In the genomic region with DNA sequence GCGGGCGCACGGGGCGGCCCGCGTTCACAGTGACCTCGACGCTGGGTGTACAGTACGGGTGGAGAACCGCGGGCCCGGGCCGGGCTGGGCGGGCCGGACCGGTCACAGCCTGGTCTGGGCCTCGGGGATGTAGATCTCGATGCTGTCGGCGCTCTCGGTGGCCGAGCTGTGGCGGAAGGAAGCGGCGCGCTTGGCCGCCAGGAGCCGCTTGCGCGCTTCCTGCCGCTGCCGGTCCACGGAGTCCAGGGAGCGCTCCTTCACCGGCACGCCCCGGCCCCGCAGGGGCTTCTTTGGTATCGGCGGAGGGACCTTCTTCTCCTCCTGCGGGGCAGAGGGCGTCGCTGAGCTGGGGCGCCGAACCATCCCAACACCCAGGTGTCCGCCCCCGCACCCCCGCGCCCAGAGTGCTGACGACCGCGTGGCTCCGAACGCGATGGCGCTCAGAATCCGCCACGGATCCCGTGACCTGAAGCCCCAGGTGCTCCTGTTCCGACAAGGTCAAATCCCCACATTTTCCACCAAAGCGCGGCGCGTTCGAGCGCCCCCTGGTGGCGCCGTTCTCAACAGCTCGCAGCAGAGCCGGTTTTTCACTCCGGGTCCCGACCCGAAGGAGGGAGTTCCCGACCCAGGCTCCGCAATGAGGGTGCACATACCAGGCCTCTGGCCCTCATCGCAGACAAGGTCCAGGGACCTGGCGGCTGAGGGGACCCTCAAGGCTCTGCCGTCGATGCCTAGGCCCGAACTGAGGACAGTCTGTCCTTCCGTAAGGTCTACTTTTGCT, we compare ENCODE assay signal across 1 cellular context.
A peak's percentile ranks its signal among the peaks of the same experiment; 100 is the strongest.
TF ChIP-seq lines count a peak whose summit lies in the region.

No MANE protein-coding gene starts in this region.

TF ChIP-seq in K562, 482 proteins besides CTCF, POLR2A, EP300 and RAD21 (continued from another document):
- TF ChIP-seq HMGN3 (IDR thresholded peaks at IDR 0.05; ENCODE audit: borderline replicate concordance, extremely low read depth, insufficient read length, low read depth, low read length) (no peak), PPARD (CRISPR knock-in tag; IDR thresholded peaks at IDR 0.05) (no peak), SLC30A9 (CRISPR knock-in tag; IDR thresholded peaks at IDR 0.05) (no peak), SMARCC2 (IDR thresholded peaks at IDR 0.05; ENCODE audit: low read depth) (no peak), NFIC (IDR thresholded peaks at IDR 0.05) (no peak), FIP1L1 (IDR thresholded peaks at IDR 0.05; ENCODE audit: low read depth, low read length, poor library complexity, severe bottlenecking) (peak; percentile 83), U2AF2 (optimal IDR thresholded peaks at IDR 0.05; ENCODE audit: low read depth, low read length) (no peak), NEUROD1 (IDR thresholded peaks at IDR 0.05; ENCODE audit: borderline replicate concordance, low read depth, low read length, partially characterized antibody) (no peak), MXI1 (IDR thresholded peaks at IDR 0.05; ENCODE audit: low read depth, low read length) (no peak), MTA3 (IDR thresholded peaks at IDR 0.05; ENCODE audit: borderline replicate concordance) (peak; percentile 72; the same call in 1 of the 2 replicates), SUPT5H (IDR thresholded peaks at IDR 0.05) (no peak), CREB1 (IDR thresholded peaks at IDR 0.05) (no peak), CREB1 (CRISPR knock-in tag; IDR thresholded peaks at IDR 0.05) (no peak), ETV1 (tag; conservative IDR thresholded peaks at IDR 0.05; ENCODE audit: low read depth) (0 out of 2 replicates have a peak, but pooled peaks have one; percentile 8), ZNF282 (CRISPR knock-in tag; IDR thresholded peaks at IDR 0.05) (no peak), IRF2 (CRISPR knock-in tag; IDR thresholded peaks at IDR 0.05) (no peak), RBFOX2 (IDR thresholded peaks at IDR 0.05; ENCODE audit: low read depth, low read length) (peak; percentile 80), GATAD2B (IDR thresholded peaks at IDR 0.05; ENCODE audit: borderline replicate concordance) (no peak)
- TF ChIP-seq, protein P1, sequence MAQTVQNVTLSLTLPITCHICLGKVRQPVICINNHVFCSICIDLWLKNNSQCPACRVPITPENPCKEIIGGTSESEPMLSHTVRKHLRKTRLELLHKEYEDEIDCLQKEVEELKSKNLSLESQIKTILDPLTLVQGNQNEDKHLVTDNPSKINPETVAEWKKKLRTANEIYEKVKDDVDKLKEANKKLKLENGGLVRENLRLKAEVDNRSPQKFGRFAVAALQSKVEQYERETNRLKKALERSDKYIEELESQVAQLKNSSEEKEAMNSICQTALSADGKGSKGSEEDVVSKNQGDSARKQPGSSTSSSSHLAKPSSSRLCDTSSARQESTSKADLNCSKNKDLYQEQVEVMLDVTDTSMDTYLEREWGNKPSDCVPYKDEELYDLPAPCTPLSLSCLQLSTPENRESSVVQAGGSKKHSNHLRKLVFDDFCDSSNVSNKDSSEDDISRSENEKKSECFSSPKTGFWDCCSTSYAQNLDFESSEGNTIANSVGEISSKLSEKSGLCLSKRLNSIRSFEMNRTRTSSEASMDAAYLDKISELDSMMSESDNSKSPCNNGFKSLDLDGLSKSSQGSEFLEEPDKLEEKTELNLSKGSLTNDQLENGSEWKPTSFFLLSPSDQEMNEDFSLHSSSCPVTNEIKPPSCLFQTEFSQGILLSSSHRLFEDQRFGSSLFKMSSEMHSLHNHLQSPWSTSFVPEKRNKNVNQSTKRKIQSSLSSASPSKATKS (CRISPR knock-in tag; IDR thresholded peaks at IDR 0.05) = no peak
- TF ChIP-seq, protein P2, sequence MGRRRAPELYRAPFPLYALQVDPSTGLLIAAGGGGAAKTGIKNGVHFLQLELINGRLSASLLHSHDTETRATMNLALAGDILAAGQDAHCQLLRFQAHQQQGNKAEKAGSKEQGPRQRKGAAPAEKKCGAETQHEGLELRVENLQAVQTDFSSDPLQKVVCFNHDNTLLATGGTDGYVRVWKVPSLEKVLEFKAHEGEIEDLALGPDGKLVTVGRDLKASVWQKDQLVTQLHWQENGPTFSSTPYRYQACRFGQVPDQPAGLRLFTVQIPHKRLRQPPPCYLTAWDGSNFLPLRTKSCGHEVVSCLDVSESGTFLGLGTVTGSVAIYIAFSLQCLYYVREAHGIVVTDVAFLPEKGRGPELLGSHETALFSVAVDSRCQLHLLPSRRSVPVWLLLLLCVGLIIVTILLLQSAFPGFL (CRISPR knock-in tag; IDR thresholded peaks at IDR 0.05) = peak; percentile 87; the same call in 1 of the 2 replicates
- TF ChIP-seq, protein P3, sequence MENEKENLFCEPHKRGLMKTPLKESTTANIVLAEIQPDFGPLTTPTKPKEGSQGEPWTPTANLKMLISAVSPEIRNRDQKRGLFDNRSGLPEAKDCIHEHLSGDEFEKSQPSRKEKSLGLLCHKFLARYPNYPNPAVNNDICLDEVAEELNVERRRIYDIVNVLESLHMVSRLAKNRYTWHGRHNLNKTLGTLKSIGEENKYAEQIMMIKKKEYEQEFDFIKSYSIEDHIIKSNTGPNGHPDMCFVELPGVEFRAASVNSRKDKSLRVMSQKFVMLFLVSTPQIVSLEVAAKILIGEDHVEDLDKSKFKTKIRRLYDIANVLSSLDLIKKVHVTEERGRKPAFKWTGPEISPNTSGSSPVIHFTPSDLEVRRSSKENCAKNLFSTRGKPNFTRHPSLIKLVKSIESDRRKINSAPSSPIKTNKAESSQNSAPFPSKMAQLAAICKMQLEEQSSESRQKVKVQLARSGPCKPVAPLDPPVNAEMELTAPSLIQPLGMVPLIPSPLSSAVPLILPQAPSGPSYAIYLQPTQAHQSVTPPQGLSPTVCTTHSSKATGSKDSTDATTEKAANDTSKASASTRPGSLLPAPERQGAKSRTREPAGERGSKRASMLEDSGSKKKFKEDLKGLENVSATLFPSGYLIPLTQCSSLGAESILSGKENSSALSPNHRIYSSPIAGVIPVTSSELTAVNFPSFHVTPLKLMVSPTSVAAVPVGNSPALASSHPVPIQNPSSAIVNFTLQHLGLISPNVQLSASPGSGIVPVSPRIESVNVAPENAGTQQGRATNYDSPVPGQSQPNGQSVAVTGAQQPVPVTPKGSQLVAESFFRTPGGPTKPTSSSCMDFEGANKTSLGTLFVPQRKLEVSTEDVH (IDR thresholded peaks at IDR 0.05; ENCODE audit: low read depth, partially characterized antibody) = no peak
- TF ChIP-seq, protein P4, sequence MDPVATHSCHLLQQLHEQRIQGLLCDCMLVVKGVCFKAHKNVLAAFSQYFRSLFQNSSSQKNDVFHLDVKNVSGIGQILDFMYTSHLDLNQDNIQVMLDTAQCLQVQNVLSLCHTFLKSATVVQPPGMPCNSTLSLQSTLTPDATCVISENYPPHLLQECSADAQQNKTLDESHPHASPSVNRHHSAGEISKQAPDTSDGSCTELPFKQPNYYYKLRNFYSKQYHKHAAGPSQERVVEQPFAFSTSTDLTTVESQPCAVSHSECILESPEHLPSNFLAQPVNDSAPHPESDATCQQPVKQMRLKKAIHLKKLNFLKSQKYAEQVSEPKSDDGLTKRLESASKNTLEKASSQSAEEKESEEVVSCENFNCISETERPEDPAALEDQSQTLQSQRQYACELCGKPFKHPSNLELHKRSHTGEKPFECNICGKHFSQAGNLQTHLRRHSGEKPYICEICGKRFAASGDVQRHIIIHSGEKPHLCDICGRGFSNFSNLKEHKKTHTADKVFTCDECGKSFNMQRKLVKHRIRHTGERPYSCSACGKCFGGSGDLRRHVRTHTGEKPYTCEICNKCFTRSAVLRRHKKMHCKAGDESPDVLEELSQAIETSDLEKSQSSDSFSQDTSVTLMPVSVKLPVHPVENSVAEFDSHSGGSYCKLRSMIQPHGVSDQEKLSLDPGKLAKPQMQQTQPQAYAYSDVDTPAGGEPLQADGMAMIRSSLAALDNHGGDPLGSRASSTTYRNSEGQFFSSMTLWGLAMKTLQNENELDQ (CRISPR knock-in tag; IDR thresholded peaks at IDR 0.05; ENCODE audit: borderline replicate concordance) = no peak
- TF ChIP-seq, protein P5, sequence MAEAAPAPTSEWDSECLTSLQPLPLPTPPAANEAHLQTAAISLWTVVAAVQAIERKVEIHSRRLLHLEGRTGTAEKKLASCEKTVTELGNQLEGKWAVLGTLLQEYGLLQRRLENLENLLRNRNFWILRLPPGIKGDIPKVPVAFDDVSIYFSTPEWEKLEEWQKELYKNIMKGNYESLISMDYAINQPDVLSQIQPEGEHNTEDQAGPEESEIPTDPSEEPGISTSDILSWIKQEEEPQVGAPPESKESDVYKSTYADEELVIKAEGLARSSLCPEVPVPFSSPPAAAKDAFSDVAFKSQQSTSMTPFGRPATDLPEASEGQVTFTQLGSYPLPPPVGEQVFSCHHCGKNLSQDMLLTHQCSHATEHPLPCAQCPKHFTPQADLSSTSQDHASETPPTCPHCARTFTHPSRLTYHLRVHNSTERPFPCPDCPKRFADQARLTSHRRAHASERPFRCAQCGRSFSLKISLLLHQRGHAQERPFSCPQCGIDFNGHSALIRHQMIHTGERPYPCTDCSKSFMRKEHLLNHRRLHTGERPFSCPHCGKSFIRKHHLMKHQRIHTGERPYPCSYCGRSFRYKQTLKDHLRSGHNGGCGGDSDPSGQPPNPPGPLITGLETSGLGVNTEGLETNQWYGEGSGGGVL (CRISPR knock-in tag; IDR thresholded peaks at IDR 0.05) = no peak
- TF ChIP-seq, protein P6, sequence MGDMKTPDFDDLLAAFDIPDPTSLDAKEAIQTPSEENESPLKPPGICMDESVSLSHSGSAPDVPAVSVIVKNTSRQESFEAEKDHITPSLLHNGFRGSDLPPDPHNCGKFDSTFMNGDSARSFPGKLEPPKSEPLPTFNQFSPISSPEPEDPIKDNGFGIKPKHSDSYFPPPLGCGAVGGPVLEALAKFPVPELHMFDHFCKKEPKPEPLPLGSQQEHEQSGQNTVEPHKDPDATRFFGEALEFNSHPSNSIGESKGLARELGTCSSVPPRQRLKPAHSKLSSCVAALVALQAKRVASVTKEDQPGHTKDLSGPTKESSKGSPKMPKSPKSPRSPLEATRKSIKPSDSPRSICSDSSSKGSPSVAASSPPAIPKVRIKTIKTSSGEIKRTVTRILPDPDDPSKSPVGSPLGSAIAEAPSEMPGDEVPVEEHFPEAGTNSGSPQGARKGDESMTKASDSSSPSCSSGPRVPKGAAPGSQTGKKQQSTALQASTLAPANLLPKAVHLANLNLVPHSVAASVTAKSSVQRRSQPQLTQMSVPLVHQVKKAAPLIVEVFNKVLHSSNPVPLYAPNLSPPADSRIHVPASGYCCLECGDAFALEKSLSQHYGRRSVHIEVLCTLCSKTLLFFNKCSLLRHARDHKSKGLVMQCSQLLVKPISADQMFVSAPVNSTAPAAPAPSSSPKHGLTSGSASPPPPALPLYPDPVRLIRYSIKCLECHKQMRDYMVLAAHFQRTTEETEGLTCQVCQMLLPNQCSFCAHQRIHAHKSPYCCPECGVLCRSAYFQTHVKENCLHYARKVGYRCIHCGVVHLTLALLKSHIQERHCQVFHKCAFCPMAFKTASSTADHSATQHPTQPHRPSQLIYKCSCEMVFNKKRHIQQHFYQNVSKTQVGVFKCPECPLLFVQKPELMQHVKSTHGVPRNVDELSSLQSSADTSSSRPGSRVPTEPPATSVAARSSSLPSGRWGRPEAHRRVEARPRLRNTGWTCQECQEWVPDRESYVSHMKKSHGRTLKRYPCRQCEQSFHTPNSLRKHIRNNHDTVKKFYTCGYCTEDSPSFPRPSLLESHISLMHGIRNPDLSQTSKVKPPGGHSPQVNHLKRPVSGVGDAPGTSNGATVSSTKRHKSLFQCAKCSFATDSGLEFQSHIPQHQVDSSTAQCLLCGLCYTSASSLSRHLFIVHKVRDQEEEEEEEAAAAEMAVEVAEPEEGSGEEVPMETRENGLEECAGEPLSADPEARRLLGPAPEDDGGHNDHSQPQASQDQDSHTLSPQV (IDR thresholded peaks at IDR 0.05) = no peak; the same call in 1 of the 2 replicates
- TF ChIP-seq, protein P7, sequence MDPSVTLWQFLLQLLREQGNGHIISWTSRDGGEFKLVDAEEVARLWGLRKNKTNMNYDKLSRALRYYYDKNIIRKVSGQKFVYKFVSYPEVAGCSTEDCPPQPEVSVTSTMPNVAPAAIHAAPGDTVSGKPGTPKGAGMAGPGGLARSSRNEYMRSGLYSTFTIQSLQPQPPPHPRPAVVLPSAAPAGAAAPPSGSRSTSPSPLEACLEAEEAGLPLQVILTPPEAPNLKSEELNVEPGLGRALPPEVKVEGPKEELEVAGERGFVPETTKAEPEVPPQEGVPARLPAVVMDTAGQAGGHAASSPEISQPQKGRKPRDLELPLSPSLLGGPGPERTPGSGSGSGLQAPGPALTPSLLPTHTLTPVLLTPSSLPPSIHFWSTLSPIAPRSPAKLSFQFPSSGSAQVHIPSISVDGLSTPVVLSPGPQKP (CRISPR knock-in tag; IDR thresholded peaks at IDR 0.05) = no peak
